ENCODE assay signal across 28 cellular contexts in genomic region chr5:167902298-167902697, GRCh38.
"Had no signal": no experiment of that assay in that cellular context is flagged by ENCODE, and none has a peak within 500 bp of the region (broad histone marks: within the 10 kb centered on the region; RNA-seq: fewer than 3 reads in every experiment).

No MANE protein-coding gene starts in this region.

- H3K9me3 Mint-ChIP-seq: activated CD4-positive, alpha-beta T cell treated with anti-CD3 and anti-CD28 coated beads, Interleukin-2, amount 10 ng/mL, durations not matched to agents 24 days and 14 days; activated CD8-positive, alpha-beta T cell treated with anti-CD3 and anti-CD28 coated beads for 36 hours; activated naive CD8-positive, alpha-beta T cell treated with anti-CD3 and anti-CD28 coated beads for 36 hours; central memory CD8-positive, alpha-beta T cell had no signal

- H3K27me3 ChIP-seq: cardiac muscle cell had no signal

- H3K27me3 Mint-ChIP-seq: activated CD4-positive, alpha-beta T cell treated with anti-CD3 and anti-CD28 coated beads, Interleukin-2, amount 10 ng/mL, durations not matched to agents 24 days and 14 days; activated CD8-positive, alpha-beta T cell treated with anti-CD3 and anti-CD28 coated beads for 36 hours; activated naive CD8-positive, alpha-beta T cell treated with anti-CD3 and anti-CD28 coated beads for 36 hours; central memory CD8-positive, alpha-beta T cell had no signal

- H3K4me1 Mint-ChIP-seq: activated CD4-positive, alpha-beta T cell treated with anti-CD3 and anti-CD28 coated beads, Interleukin-2, amount 10 ng/mL, durations not matched to agents 24 days and 14 days; activated naive CD8-positive, alpha-beta T cell treated with anti-CD3 and anti-CD28 coated beads for 36 hours; activated T-helper 17 cell treated with anti-CD3 and anti-CD28 coated beads, Interleukin-2, amount 50 U/mL, for 72 hours; central memory CD8-positive, alpha-beta T cell had no signal

- H3K4me2 ChIP-seq: PC-9 had no signal

- FAIRE-seq: K562 had no signal

- H3K36me3 ChIP-seq: cardiac muscle cell had no signal

- ATAC-seq: activated CD8-positive, alpha-beta T cell treated with anti-CD3 and anti-CD28 coated beads for 36 hours; activated T-cell treated with anti-CD3 and anti-CD28 coated beads, Interleukin-2, amount 50 U/mL, for 72 hours; activated T-helper 17 cell treated with anti-CD3 and anti-CD28 coated beads, Interleukin-2, amount 50 U/mL, for 72 hours; K562 had no signal

- H3K27ac ChIP-seq: cardiac muscle cell, PC-9 had no signal

- H3K36me3 Mint-ChIP-seq: activated naive CD8-positive, alpha-beta T cell treated with anti-CD3 and anti-CD28 coated beads for 36 hours had no signal

- H3K4me3 ChIP-seq: cardiac muscle cell, K562, PC-9 had no signal

- DNase-seq: activated CD4-positive, alpha-beta T cell treated with anti-CD3 and anti-CD28 coated beads, Interleukin-2, amount 10 ng/mL, durations not matched to agents 24 days and 14 days; activated CD4-positive, alpha-beta T cell treated with anti-CD3 and anti-CD28 coated beads, Interleukin-2, amount 50 U/mL, for 4 hours; activated CD8-positive, alpha-beta T cell treated with anti-CD3 and anti-CD28 coated beads for 36 hours; activated effector memory CD4-positive, alpha-beta T cell treated with anti-CD3 and anti-CD28 coated beads, Interleukin-2, amount 50 U/mL, for 16 hours; activated naive CD4-positive, alpha-beta T cell; activated naive CD4-positive, alpha-beta T cell treated with anti-CD3 and anti-CD28 coated beads, Interleukin-2, amount 50 U/mL, for 16 hours; activated naive CD8-positive, alpha-beta T cell treated with anti-CD3 and anti-CD28 coated beads for 36 hours; activated T-cell treated with anti-CD3 and anti-CD28 coated beads, Interleukin-2, amount 50 U/mL, for 1 hour; activated T-cell treated with anti-CD3 and anti-CD28 coated beads, Interleukin-2, amount 50 U/mL, for 72 hours; amniotic stem cell; aorta; NCI-H1105; NCI-H1417 treated with DMSO at 0.1 percent for 48 hours; NCI-H187 treated with DMSO at 0.1 percent for 48 hours; NCI-H2081; NCI-H2171 treated with DMSO at 0.1 percent for 48 hours; NCI-H2227 treated with DMSO at 0.1 percent for 48 hours; NCI-H446 treated with DMSO at 0.1 percent for 48 hours; NCI-H524; NCI-H69; NK-92 treated with Interleukin-12 subunit alpha and Interleukin-12 subunit beta, amount 100 ng/mL, for 24 hours; PC-9; Right ventricle myocardium superior; T1000 had no signal

- H2AFZ ChIP-seq: PC-9 had no signal

- H3K4me3 Mint-ChIP-seq: activated CD4-positive, alpha-beta T cell treated with anti-CD3 and anti-CD28 coated beads, Interleukin-2, amount 10 ng/mL, durations not matched to agents 24 days and 14 days; activated CD8-positive, alpha-beta T cell treated with anti-CD3 and anti-CD28 coated beads for 36 hours; activated naive CD8-positive, alpha-beta T cell treated with anti-CD3 and anti-CD28 coated beads for 36 hours; activated T-cell treated with anti-CD3 and anti-CD28 coated beads, Interleukin-2, amount 50 U/mL, for 72 hours; activated T-helper 17 cell treated with anti-CD3 and anti-CD28 coated beads, Interleukin-2, amount 50 U/mL, for 72 hours; central memory CD8-positive, alpha-beta T cell had no signal

- H3K27ac Mint-ChIP-seq: activated CD4-positive, alpha-beta T cell treated with anti-CD3 and anti-CD28 coated beads, Interleukin-2, amount 10 ng/mL, durations not matched to agents 24 days and 14 days; activated CD8-positive, alpha-beta T cell treated with anti-CD3 and anti-CD28 coated beads for 36 hours; activated naive CD8-positive, alpha-beta T cell treated with anti-CD3 and anti-CD28 coated beads for 36 hours; activated T-cell treated with anti-CD3 and anti-CD28 coated beads, Interleukin-2, amount 50 U/mL, for 72 hours; activated T-helper 17 cell treated with anti-CD3 and anti-CD28 coated beads, Interleukin-2, amount 50 U/mL, for 72 hours had no signal
